Comparison of ENCODE assay signal across 9 cellular contexts in genomic region chr21:33267250-33267649, GRCh38. TPM values are rescaled to one million over a fixed set of nuclear protein-coding genes. Genes with fewer than 3 reads are reported as not detected.
A peak's percentile ranks its signal among the peaks of the same experiment; 100 is the strongest.
DNase-seq lines count a peak whose midpoint lies in the region; ATAC-seq, FAIRE-seq and TF ChIP-seq lines count a peak whose summit lies in the region.
"Had no signal": no experiment of that assay in that cellular context is flagged by ENCODE, and none has a peak within 500 bp of the region (broad histone marks: within the 10 kb centered on the region; RNA-seq: fewer than 3 reads in every experiment).

No MANE protein-coding gene starts in this region.

- no peak for TF ChIP-seq RAD21 in HepG2 (CRISPR knock-in tag; IDR thresholded peaks at IDR 0.05)

- in situ Hi-C loops in HepG2 (cut with HindIII; ENCODE audit: extremely low pct_ligation_motif_present, low pct_unique_long_range_greater_than_20kb) = no loop called here

- H3K9ac ChIP-seq in HepG2 (ENCODE audit: insufficient read depth, low read depth, low read length) = peak overlapping the region; percentile 73

- CTCF ChIA-PET in activated CD8-positive, alpha-beta memory T cell treated with anti-CD3 and anti-CD28 coated beads, Interleukin-2, amount 10 ng/mL, durations not matched to agents 7 days and 5 days (lab: Charles Lee) = interaction anchor here (0.7 to 2.5 kb wide), 6 partner anchors 11 to 178 kb away, joined by 3 to 11 read pairs (median 4); no protein-coding TSS in a partner anchor
- CTCF ChIA-PET in HepG2 (lab: Yijun Ruan, JAX; ENCODE audit: low intra/inter-chr PET ratio, low total read pairs) = no interaction called here

- no peak for TF ChIP-seq CTCF in HepG2 (CRISPR knock-in tag; IDR thresholded peaks at IDR 0.05)
- no peak for TF ChIP-seq CTCF in thoracic aorta (IDR thresholded peaks at IDR 0.05)
- TF ChIP-seq CTCF in D721Med (IDR thresholded peaks at IDR 0.05; ENCODE audit: insufficient read depth, missing control alignments) = no peak

- H3K27ac ChIP-seq in HepG2 (ENCODE audit: extremely low read length, insufficient read depth, low read length) (peak overlapping the region; percentile 62), thoracic aorta (peak overlapping the region; percentile 84 to 86)

- H2AFZ ChIP-seq in HepG2 (ENCODE audit: low read length) = no peak overlapping the region

- intact Hi-C loops in HepG2 (cut with micrococcal nuclease; ENCODE audit: unreplicated experiment) = loop anchor here (5.0 kb wide), 2 partner anchors 35 to 65 kb away; no protein-coding TSS in a partner anchor

- DNase-seq in activated CD8-positive, alpha-beta memory T cell treated with anti-CD3 and anti-CD28 coated beads, Interleukin-2, amount 10 ng/mL, durations not matched to agents 7 days and 5 days = no peak
- no peak for DNase-seq in activated CD8-positive, alpha-beta memory T cell treated with anti-CD3 and anti-CD28 coated beads, Interleukin-2, amount 50 U/mL, for 4 hours
- no peak for DNase-seq in HepG2 (ENCODE audit: low spot score)
- DNase-seq in thoracic aorta (ENCODE audit: low spot score) = no peak
- no peak for DNase-seq in GDM1 (lab: John Stamatoyannopoulos, UW)
- no peak for DNase-seq in D721Med (ENCODE audit: insufficient read length, low spot score)
- DNase-seq: DMS79 had no signal

- H3K9me3 ChIP-seq in HepG2 (ENCODE audit: low read length) = no peaks in the 10 kb centered on the region
- no peaks in the 10 kb centered on the region for H3K9me3 ChIP-seq in thoracic aorta

- TF ChIP-seq EP300 in HepG2 (IDR thresholded peaks at IDR 0.05; ENCODE audit: low read depth in 2 of 2, low read length in 2 of 2) (no peak), HepG2 (CRISPR knock-in tag; IDR thresholded peaks at IDR 0.05; ENCODE audit: borderline replicate concordance) (no peak)

- H3K4me3 ChIP-seq in HepG2 (replicated peaks in 1 of 3; ENCODE audit: insufficient read depth in 1 of 3, low read depth in 2 of 3, low read length in 3 of 3) (peak overlapping the region; percentile 85 to 89 (median 85)), thoracic aorta (peak overlapping the region; percentile 88)

- BruUV-seq in HepG2 (replicated peaks; lab: Mats Ljungman, UMichigan) = no TSS peak

- H3K4me3 Mint-ChIP-seq in activated CD8-positive, alpha-beta memory T cell treated with anti-CD3 and anti-CD28 coated beads, Interleukin-2, amount 10 ng/mL, durations not matched to agents 7 days and 5 days = peak overlapping the region; percentile 89
- peak overlapping the region; percentile 96 for H3K4me3 Mint-ChIP-seq in activated naive CD8-positive, alpha-beta T cell

- H3K27me3 Mint-ChIP-seq in activated CD8-positive, alpha-beta memory T cell treated with anti-CD3 and anti-CD28 coated beads, Interleukin-2, amount 10 ng/mL, durations not matched to agents 7 days and 5 days = no peaks in the 10 kb centered on the region
- H3K27me3 Mint-ChIP-seq in activated naive CD8-positive, alpha-beta T cell = no peaks in the 10 kb centered on the region

- ATAC-seq in activated CD8-positive, alpha-beta memory T cell treated with anti-CD3 and anti-CD28 coated beads, Interleukin-2, amount 10 ng/mL, durations not matched to agents 7 days and 5 days = no peak
- ATAC-seq in HepG2 = no peak
- no peak for ATAC-seq in thoracic aorta (ENCODE audit: insufficient number of reproducible peaks, low FRiP score, low read depth)
- ATAC-seq in GM19328 (IDR thresholded peaks at IDR 0.05; ENCODE audit: unreplicated experiment) = no peak

- peak overlapping the region; percentile 94 for H3K4me2 ChIP-seq in HepG2 (ENCODE audit: low read depth, low read length)

- H3K27ac Mint-ChIP-seq in activated CD8-positive, alpha-beta memory T cell treated with anti-CD3 and anti-CD28 coated beads, Interleukin-2, amount 10 ng/mL, durations not matched to agents 7 days and 5 days = peak overlapping the region; percentile 93
- peak overlapping the region; percentile 97 for H3K27ac Mint-ChIP-seq in activated naive CD8-positive, alpha-beta T cell

- H3K36me3 ChIP-seq in HepG2 (replicated peaks in 1 of 2; ENCODE audit: control insufficient read depth in 1 of 2, insufficient read depth in 2 of 2, low read length in 2 of 2) (peaks cover 7 to 10% of the 10 kb centered on the region in 2 experiments; a peak in 4 of 5 replicates), thoracic aorta (peaks cover 11% of the 10 kb centered on the region)

- FAIRE-seq in HepG2 (lab: Jason Lieb, UNC) (no peak), D721Med (lab: Jason Lieb, UNC) (no peak)

- no peaks in the 10 kb centered on the region for H3K9me3 Mint-ChIP-seq in activated CD8-positive, alpha-beta memory T cell treated with anti-CD3 and anti-CD28 coated beads, Interleukin-2, amount 10 ng/mL, durations not matched to agents 7 days and 5 days (ENCODE audit: low read depth)
- H3K9me3 Mint-ChIP-seq in activated naive CD8-positive, alpha-beta T cell (ENCODE audit: low read depth) = no peaks in the 10 kb centered on the region

- no peaks in the 10 kb centered on the region; a peak in 2 of 5 replicates for H3K27me3 ChIP-seq in HepG2 (ENCODE audit: control insufficient read depth in 1 of 2, insufficient read depth in 2 of 2, low read length in 2 of 2)
- H3K27me3 ChIP-seq in thoracic aorta (replicated peaks; ENCODE audit: insufficient read depth) = no peaks in the 10 kb centered on the region

- 68% methylated on average over 7 of the region's 7 CpGs for WGBS in HepG2 (ENCODE audit: low lambda C conversion rate)

- H4K20me1 ChIP-seq in HepG2 (ENCODE audit: insufficient read depth, low read length) = no peaks in the 10 kb centered on the region

- peaks cover 50% of the 10 kb centered on the region for H3K36me3 Mint-ChIP-seq in activated CD8-positive, alpha-beta memory T cell treated with anti-CD3 and anti-CD28 coated beads, Interleukin-2, amount 10 ng/mL, durations not matched to agents 7 days and 5 days
- H3K36me3 Mint-ChIP-seq in activated naive CD8-positive, alpha-beta T cell = peaks cover 8% of the 10 kb centered on the region

- POLR2A ChIA-PET in HepG2 (lab: Yijun Ruan, JAX) = interaction anchor here (2.8 kb wide), 1 partner anchor 58 kb away, joined by 15 read pairs; the partner anchor contains the start of gene IFNAR1

- H3K4me1 ChIP-seq in HepG2 (ENCODE audit: insufficient read depth, low read length) (peaks cover 50% of the 10 kb centered on the region), thoracic aorta (ENCODE audit: control insufficient read depth in 1 of 2, low read depth in 2 of 2) (peaks cover 6 to 23% of the 10 kb centered on the region in 2 donors)

- H3K4me1 Mint-ChIP-seq in activated CD8-positive, alpha-beta memory T cell treated with anti-CD3 and anti-CD28 coated beads, Interleukin-2, amount 10 ng/mL, durations not matched to agents 7 days and 5 days = peaks cover 41% of the 10 kb centered on the region
- H3K4me1 Mint-ChIP-seq in activated naive CD8-positive, alpha-beta T cell (ENCODE audit: low read depth) = peaks cover 63% of the 10 kb centered on the region

- TF ChIP-seq POLR2A in HepG2 (IDR thresholded peaks at IDR 0.05; ENCODE audit: insufficient read depth in 1 of 2, low read depth in 2 of 2, low read length in 2 of 2) = no peak

- H3K79me2 ChIP-seq in HepG2 (ENCODE audit: insufficient read depth, low read length) = no peaks in the 10 kb centered on the region

RNA-seq across cellular contexts. Expression of gene IL10RB, which starts 1.1 kb away (rescaled TPM):
- total RNA-seq in activated CD8-positive, alpha-beta memory T cell treated with anti-CD3 and anti-CD28 coated beads, Interleukin-2, amount 10 ng/mL, durations not matched to agents 7 days and 5 days = 10 to 100 TPM; 30.9 to 34.9 TPM
- total RNA-seq in HepG2 (2016; rRNA removed; fragmentation: Illumina TruSeq; extraction: Trizol) = 10.7 and 17.4 TPM in 2 replicates
- total RNA-seq in HepG2 (2016; cell fraction: cytosol; rRNA removed; fragmentation: Illumina TruSeq; extraction: Trizol; ENCODE audit: low read depth) = 6.5 and 7.9 TPM in 2 replicates
- 11.7 and 17.3 TPM in 2 replicates for total RNA-seq in HepG2 (2016; cell fraction: insoluble cytoplasmic fraction; rRNA removed; fragmentation: Illumina TruSeq; extraction: Trizol)
- total RNA-seq in HepG2 (2016; cell fraction: membrane; rRNA removed; fragmentation: Illumina TruSeq; extraction: Trizol) = 13.3 and 14.5 TPM in 2 replicates
- 13.1 and 13.5 TPM in 2 replicates for total RNA-seq in HepG2 (2016; cell fraction: nucleus; rRNA removed; fragmentation: Illumina TruSeq; extraction: Trizol)
- polyA plus RNA-seq in HepG2 (2011; rRNA removed) = 18.2 and 19.1 TPM in 2 replicates
- 15.4 and 21.8 TPM in 2 replicates for polyA plus RNA-seq in HepG2 (2011; cell fraction: cytosol; rRNA removed)
- 5.0 and 8.8 TPM in 2 replicates for polyA plus RNA-seq in HepG2 (2011; cell fraction: nucleus; rRNA removed)
- 10.7 and 14.3 TPM in 2 replicates for polyA plus RNA-seq in HepG2 (2012)
- 7.2 and 7.5 TPM in 2 replicates for polyA plus RNA-seq in HepG2 (2016; cell fraction: cytosol; fragmentation: Illumina TruSeq; extraction: Trizol; ENCODE audit: low read depth)
- 9.4 and 9.8 TPM in 2 replicates for polyA plus RNA-seq in HepG2 (2016; cell fraction: insoluble cytoplasmic fraction; fragmentation: Illumina TruSeq; extraction: Trizol; ENCODE audit: low read depth)
- 10.5 and 10.9 TPM in 2 replicates for polyA plus RNA-seq in HepG2 (2016; cell fraction: membrane; fragmentation: Illumina TruSeq; extraction: Trizol; ENCODE audit: low read depth)
- 18.7 and 19.3 TPM in 2 replicates for polyA plus RNA-seq in HepG2 (2016; cell fraction: nucleus; fragmentation: Illumina TruSeq; extraction: Trizol; ENCODE audit: insufficient read depth, low read depth)
- 31.7 and 32.4 TPM in 2 replicates for polyA minus RNA-seq in HepG2 (2011; rRNA and poly(A)+ RNA removed; ENCODE audit: low replicate concordance)
- polyA minus RNA-seq in HepG2 (2011; cell fraction: cytosol; rRNA and poly(A)+ RNA removed) = 11.4 and 11.6 TPM in 2 replicates
- polyA minus RNA-seq in HepG2 (2011; cell fraction: nucleus; rRNA and poly(A)+ RNA removed) = 9.3 and 10.9 TPM in 2 replicates
- 10 to 100 TPM; 13.0 to 33.6 TPM for total RNA-seq in thoracic aorta

RNA-seq across cellular contexts. Expression of gene IFNAR2, which starts 37.5 kb away (rescaled TPM):
- total RNA-seq in activated CD8-positive, alpha-beta memory T cell treated with anti-CD3 and anti-CD28 coated beads, Interleukin-2, amount 10 ng/mL, durations not matched to agents 7 days and 5 days = 10 to 100 TPM; 45.8 to 54.9 TPM
- total RNA-seq in HepG2 (2016; rRNA removed; fragmentation: Illumina TruSeq; extraction: Trizol) (5.1 TPM in 2 replicates), thoracic aorta (10 to 100 TPM; 15.2 to 36.1 TPM)
- total RNA-seq in HepG2 (2016; cell fraction: cytosol; rRNA removed; fragmentation: Illumina TruSeq; extraction: Trizol; ENCODE audit: low read depth) = 8.0 and 10.6 TPM in 2 replicates
- total RNA-seq in HepG2 (2016; cell fraction: insoluble cytoplasmic fraction; rRNA removed; fragmentation: Illumina TruSeq; extraction: Trizol) = 5.5 and 7.2 TPM in 2 replicates
- total RNA-seq in HepG2 (2016; cell fraction: membrane; rRNA removed; fragmentation: Illumina TruSeq; extraction: Trizol) = 11.6 and 12.1 TPM in 2 replicates
- total RNA-seq in HepG2 (2016; cell fraction: nucleus; rRNA removed; fragmentation: Illumina TruSeq; extraction: Trizol) = 10.4 and 11.8 TPM in 2 replicates
- polyA plus RNA-seq in HepG2 (2011; rRNA removed) = 22.7 and 24.1 TPM in 2 replicates
- 9.2 and 17.6 TPM in 2 replicates for polyA plus RNA-seq in HepG2 (2011; cell fraction: cytosol; rRNA removed)
- 6.2 and 9.8 TPM in 2 replicates for polyA plus RNA-seq in HepG2 (2011; cell fraction: nucleus; rRNA removed)
- 17.1 and 17.4 TPM in 2 replicates for polyA plus RNA-seq in HepG2 (2012)
- polyA plus RNA-seq in HepG2 (2016; cell fraction: cytosol; fragmentation: Illumina TruSeq; extraction: Trizol; ENCODE audit: low read depth) = 23.1 and 23.9 TPM in 2 replicates
- 12.2 and 18.4 TPM in 2 replicates for polyA plus RNA-seq in HepG2 (2016; cell fraction: insoluble cytoplasmic fraction; fragmentation: Illumina TruSeq; extraction: Trizol; ENCODE audit: low read depth)
- polyA plus RNA-seq in HepG2 (2016; cell fraction: membrane; fragmentation: Illumina TruSeq; extraction: Trizol; ENCODE audit: low read depth) = 23.8 and 24.7 TPM in 2 replicates
- 25.5 and 26.4 TPM in 2 replicates for polyA plus RNA-seq in HepG2 (2016; cell fraction: nucleus; fragmentation: Illumina TruSeq; extraction: Trizol; ENCODE audit: insufficient read depth, low read depth)
- 7.5 and 12.0 TPM in 2 replicates for polyA minus RNA-seq in HepG2 (2011; rRNA and poly(A)+ RNA removed; ENCODE audit: low replicate concordance)
- 6.8 and 9.2 TPM in 2 replicates for polyA minus RNA-seq in HepG2 (2011; cell fraction: cytosol; rRNA and poly(A)+ RNA removed)
- 12.5 and 21.0 TPM in 2 replicates for polyA minus RNA-seq in HepG2 (2011; cell fraction: nucleus; rRNA and poly(A)+ RNA removed)

RNA-seq across cellular contexts. Expression of gene IFNAR1, which starts 57.5 kb away (rescaled TPM):
- 10 to 100 TPM; 26.2 to 30.8 TPM for total RNA-seq in activated CD8-positive, alpha-beta memory T cell treated with anti-CD3 and anti-CD28 coated beads, Interleukin-2, amount 10 ng/mL, durations not matched to agents 7 days and 5 days
- total RNA-seq in HepG2 (2016; rRNA removed; fragmentation: Illumina TruSeq; extraction: Trizol) (9.3 and 11.2 TPM in 2 replicates), thoracic aorta (10 to 100 TPM; 31.3 to 61.9 TPM)
- 1.5 and 1.9 TPM in 2 replicates for total RNA-seq in HepG2 (2016; cell fraction: cytosol; rRNA removed; fragmentation: Illumina TruSeq; extraction: Trizol; ENCODE audit: low read depth)
- 9.5 and 10.0 TPM in 2 replicates for total RNA-seq in HepG2 (2016; cell fraction: insoluble cytoplasmic fraction; rRNA removed; fragmentation: Illumina TruSeq; extraction: Trizol)
- total RNA-seq in HepG2 (2016; cell fraction: membrane; rRNA removed; fragmentation: Illumina TruSeq; extraction: Trizol) = 7.9 and 9.1 TPM in 2 replicates
- total RNA-seq in HepG2 (2016; cell fraction: nucleus; rRNA removed; fragmentation: Illumina TruSeq; extraction: Trizol) = 13.0 and 14.3 TPM in 2 replicates
- 6.7 and 6.9 TPM in 2 replicates for polyA plus RNA-seq in HepG2 (2011; rRNA removed)
- 4.7 and 8.7 TPM in 2 replicates for polyA plus RNA-seq in HepG2 (2011; cell fraction: cytosol; rRNA removed)
- polyA plus RNA-seq in HepG2 (2011; cell fraction: nucleus; rRNA removed) = 2.7 and 2.9 TPM in 2 replicates
- polyA plus RNA-seq in HepG2 (2012) = 17.0 and 23.0 TPM in 2 replicates
- polyA plus RNA-seq in HepG2 (2016; cell fraction: cytosol; fragmentation: Illumina TruSeq; extraction: Trizol; ENCODE audit: low read depth) = 7.3 and 7.9 TPM in 2 replicates
- 12.1 and 14.2 TPM in 2 replicates for polyA plus RNA-seq in HepG2 (2016; cell fraction: insoluble cytoplasmic fraction; fragmentation: Illumina TruSeq; extraction: Trizol; ENCODE audit: low read depth)
- polyA plus RNA-seq in HepG2 (2016; cell fraction: membrane; fragmentation: Illumina TruSeq; extraction: Trizol; ENCODE audit: low read depth) = 9.1 and 10.7 TPM in 2 replicates
- polyA plus RNA-seq in HepG2 (2016; cell fraction: nucleus; fragmentation: Illumina TruSeq; extraction: Trizol; ENCODE audit: insufficient read depth, low read depth) = 14.6 and 15.2 TPM in 2 replicates
- polyA minus RNA-seq in HepG2 (2011; rRNA and poly(A)+ RNA removed; ENCODE audit: low replicate concordance) = 15.8 and 22.3 TPM in 2 replicates
- polyA minus RNA-seq in HepG2 (2011; cell fraction: cytosol; rRNA and poly(A)+ RNA removed) = 14.0 and 18.3 TPM in 2 replicates
- 17.0 and 22.1 TPM in 2 replicates for polyA minus RNA-seq in HepG2 (2011; cell fraction: nucleus; rRNA and poly(A)+ RNA removed)
